In the genomic region with DNA sequence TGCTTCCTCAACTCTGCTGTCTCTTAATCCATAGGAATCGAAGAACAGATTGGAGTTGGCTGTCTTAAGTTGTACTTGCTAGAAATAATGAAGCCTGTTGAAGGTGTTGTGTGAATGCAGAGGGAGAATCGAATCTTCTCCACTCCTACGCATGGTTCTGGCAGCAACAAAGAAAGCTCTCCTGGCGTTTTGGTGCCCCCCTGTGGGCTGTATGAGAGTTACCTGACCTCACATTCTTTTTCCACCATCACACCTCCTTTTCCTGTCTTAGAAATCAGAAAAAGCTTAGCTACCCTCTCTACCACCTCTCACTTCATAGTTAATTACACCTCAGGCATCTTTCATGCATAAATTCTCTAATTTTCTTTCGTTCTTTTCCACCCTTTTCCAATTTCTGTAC, we compare ENCODE assay signal across 1 cellular context.
TF ChIP-seq lines count a peak whose summit lies in the region.

No MANE protein-coding gene starts in this region.

TF ChIP-seq in H1, 55 proteins besides CTCF, POLR2A, EP300 and RAD21 (continued from another document):
- TF ChIP-seq, protein P1, sequence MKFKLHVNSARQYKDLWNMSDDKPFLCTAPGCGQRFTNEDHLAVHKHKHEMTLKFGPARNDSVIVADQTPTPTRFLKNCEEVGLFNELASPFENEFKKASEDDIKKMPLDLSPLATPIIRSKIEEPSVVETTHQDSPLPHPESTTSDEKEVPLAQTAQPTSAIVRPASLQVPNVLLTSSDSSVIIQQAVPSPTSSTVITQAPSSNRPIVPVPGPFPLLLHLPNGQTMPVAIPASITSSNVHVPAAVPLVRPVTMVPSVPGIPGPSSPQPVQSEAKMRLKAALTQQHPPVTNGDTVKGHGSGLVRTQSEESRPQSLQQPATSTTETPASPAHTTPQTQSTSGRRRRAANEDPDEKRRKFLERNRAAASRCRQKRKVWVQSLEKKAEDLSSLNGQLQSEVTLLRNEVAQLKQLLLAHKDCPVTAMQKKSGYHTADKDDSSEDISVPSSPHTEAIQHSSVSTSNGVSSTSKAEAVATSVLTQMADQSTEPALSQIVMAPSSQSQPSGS (IDR thresholded peaks at IDR 0.05; ENCODE audit: low read length), result no peak
- TF ChIP-seq YY1 (IDR thresholded peaks at IDR 0.05; ENCODE audit: low read depth, low read length), result no peak
- TF ChIP-seq POU5F1 (IDR thresholded peaks at IDR 0.05; ENCODE audit: low read depth, low read length), result no peak
- TF ChIP-seq ASH2L (IDR thresholded peaks at IDR 0.05; ENCODE audit: low read length), result no peak
- TF ChIP-seq TBP (IDR thresholded peaks at IDR 0.05; ENCODE audit: low read depth, low read length), result no peak
- no peak for TF ChIP-seq TAF1 (IDR thresholded peaks at IDR 0.05; ENCODE audit: low read depth, low read length)
- TF ChIP-seq GABPA (IDR thresholded peaks at IDR 0.05; ENCODE audit: borderline replicate concordance, insufficient read depth, low read length), result no peak
- TF ChIP-seq, protein P2, sequence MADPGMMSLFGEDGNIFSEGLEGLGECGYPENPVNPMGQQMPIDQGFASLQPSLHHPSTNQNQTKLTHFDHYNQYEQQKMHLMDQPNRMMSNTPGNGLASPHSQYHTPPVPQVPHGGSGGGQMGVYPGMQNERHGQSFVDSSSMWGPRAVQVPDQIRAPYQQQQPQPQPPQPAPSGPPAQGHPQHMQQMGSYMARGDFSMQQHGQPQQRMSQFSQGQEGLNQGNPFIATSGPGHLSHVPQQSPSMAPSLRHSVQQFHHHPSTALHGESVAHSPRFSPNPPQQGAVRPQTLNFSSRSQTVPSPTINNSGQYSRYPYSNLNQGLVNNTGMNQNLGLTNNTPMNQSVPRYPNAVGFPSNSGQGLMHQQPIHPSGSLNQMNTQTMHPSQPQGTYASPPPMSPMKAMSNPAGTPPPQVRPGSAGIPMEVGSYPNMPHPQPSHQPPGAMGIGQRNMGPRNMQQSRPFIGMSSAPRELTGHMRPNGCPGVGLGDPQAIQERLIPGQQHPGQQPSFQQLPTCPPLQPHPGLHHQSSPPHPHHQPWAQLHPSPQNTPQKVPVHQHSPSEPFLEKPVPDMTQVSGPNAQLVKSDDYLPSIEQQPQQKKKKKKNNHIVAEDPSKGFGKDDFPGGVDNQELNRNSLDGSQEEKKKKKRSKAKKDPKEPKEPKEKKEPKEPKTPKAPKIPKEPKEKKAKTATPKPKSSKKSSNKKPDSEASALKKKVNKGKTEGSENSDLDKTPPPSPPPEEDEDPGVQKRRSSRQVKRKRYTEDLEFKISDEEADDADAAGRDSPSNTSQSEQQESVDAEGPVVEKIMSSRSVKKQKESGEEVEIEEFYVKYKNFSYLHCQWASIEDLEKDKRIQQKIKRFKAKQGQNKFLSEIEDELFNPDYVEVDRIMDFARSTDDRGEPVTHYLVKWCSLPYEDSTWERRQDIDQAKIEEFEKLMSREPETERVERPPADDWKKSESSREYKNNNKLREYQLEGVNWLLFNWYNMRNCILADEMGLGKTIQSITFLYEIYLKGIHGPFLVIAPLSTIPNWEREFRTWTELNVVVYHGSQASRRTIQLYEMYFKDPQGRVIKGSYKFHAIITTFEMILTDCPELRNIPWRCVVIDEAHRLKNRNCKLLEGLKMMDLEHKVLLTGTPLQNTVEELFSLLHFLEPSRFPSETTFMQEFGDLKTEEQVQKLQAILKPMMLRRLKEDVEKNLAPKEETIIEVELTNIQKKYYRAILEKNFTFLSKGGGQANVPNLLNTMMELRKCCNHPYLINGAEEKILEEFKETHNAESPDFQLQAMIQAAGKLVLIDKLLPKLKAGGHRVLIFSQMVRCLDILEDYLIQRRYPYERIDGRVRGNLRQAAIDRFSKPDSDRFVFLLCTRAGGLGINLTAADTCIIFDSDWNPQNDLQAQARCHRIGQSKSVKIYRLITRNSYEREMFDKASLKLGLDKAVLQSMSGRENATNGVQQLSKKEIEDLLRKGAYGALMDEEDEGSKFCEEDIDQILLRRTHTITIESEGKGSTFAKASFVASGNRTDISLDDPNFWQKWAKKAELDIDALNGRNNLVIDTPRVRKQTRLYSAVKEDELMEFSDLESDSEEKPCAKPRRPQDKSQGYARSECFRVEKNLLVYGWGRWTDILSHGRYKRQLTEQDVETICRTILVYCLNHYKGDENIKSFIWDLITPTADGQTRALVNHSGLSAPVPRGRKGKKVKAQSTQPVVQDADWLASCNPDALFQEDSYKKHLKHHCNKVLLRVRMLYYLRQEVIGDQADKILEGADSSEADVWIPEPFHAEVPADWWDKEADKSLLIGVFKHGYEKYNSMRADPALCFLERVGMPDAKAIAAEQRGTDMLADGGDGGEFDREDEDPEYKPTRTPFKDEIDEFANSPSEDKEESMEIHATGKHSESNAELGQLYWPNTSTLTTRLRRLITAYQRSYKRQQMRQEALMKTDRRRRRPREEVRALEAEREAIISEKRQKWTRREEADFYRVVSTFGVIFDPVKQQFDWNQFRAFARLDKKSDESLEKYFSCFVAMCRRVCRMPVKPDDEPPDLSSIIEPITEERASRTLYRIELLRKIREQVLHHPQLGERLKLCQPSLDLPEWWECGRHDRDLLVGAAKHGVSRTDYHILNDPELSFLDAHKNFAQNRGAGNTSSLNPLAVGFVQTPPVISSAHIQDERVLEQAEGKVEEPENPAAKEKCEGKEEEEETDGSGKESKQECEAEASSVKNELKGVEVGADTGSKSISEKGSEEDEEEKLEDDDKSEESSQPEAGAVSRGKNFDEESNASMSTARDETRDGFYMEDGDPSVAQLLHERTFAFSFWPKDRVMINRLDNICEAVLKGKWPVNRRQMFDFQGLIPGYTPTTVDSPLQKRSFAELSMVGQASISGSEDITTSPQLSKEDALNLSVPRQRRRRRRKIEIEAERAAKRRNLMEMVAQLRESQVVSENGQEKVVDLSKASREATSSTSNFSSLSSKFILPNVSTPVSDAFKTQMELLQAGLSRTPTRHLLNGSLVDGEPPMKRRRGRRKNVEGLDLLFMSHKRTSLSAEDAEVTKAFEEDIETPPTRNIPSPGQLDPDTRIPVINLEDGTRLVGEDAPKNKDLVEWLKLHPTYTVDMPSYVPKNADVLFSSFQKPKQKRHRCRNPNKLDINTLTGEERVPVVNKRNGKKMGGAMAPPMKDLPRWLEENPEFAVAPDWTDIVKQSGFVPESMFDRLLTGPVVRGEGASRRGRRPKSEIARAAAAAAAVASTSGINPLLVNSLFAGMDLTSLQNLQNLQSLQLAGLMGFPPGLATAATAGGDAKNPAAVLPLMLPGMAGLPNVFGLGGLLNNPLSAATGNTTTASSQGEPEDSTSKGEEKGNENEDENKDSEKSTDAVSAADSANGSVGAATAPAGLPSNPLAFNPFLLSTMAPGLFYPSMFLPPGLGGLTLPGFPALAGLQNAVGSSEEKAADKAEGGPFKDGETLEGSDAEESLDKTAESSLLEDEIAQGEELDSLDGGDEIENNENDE (IDR thresholded peaks at IDR 0.05; ENCODE audit: insufficient replicate concordance, low read length), result no peak
- no peak for TF ChIP-seq CBX5 (IDR thresholded peaks at IDR 0.05; ENCODE audit: low read depth, low read length)
- TF ChIP-seq BRCA1 (IDR thresholded peaks at IDR 0.05; ENCODE audit: low read depth, low read length), result no peak
- no peak for TF ChIP-seq SIRT6 (IDR thresholded peaks at IDR 0.05; ENCODE audit: low read length)
- TF ChIP-seq SIN3A (conservative IDR thresholded peaks at IDR 0.05 in 1 of 2, IDR thresholded peaks at IDR 0.05 in 1 of 2; ENCODE audit: low read depth in 1 of 2, low read length in 2 of 2), result no peak
- no peak for TF ChIP-seq BCL11A (IDR thresholded peaks at IDR 0.05; ENCODE audit: low read depth in 2 of 2, low read length in 2 of 2)
- TF ChIP-seq RBBP5 (IDR thresholded peaks at IDR 0.05; ENCODE audit: borderline replicate concordance, low read depth, low read length), result no peak
- no peak for TF ChIP-seq KDM1A (IDR thresholded peaks at IDR 0.05; ENCODE audit: borderline replicate concordance, low read length)
- TF ChIP-seq SIX5 (IDR thresholded peaks at IDR 0.05; ENCODE audit: low read depth, low read length), result no peak
- TF ChIP-seq PHF8 (conservative IDR thresholded peaks at IDR 0.05; ENCODE audit: low read depth, low read length), result no peak
